1 cellular context compared by ENCODE assay signal in the genomic region with DNA sequence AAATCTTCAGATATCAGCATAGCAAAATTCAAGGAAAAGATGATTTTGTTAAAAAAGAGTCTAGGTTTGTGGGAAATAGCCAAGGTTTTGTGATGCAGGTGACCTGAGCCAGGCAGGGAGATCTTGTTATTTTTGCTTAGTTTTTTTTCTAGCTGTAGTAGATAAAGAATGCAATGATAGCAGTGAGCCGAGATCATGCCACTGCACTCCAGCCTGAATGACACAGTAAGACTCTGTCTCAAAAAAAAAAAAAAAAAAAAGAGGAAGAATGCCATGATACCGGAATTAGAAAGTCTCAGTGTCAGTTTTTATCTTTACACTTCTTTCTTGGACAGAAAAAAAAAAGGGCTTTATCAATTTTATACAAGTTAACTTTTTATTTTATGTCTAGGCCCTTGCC.
TF ChIP-seq lines count a peak whose summit lies in the region.

No MANE protein-coding gene starts in this region.

TF ChIP-seq in WTC11, 78 proteins besides CTCF, POLR2A, EP300 and RAD21 (continued from another document):
- TF ChIP-seq, protein P1, sequence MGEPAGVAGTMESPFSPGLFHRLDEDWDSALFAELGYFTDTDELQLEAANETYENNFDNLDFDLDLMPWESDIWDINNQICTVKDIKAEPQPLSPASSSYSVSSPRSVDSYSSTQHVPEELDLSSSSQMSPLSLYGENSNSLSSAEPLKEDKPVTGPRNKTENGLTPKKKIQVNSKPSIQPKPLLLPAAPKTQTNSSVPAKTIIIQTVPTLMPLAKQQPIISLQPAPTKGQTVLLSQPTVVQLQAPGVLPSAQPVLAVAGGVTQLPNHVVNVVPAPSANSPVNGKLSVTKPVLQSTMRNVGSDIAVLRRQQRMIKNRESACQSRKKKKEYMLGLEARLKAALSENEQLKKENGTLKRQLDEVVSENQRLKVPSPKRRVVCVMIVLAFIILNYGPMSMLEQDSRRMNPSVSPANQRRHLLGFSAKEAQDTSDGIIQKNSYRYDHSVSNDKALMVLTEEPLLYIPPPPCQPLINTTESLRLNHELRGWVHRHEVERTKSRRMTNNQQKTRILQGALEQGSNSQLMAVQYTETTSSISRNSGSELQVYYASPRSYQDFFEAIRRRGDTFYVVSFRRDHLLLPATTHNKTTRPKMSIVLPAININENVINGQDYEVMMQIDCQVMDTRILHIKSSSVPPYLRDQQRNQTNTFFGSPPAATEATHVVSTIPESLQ (CRISPR knock-in tag; IDR thresholded peaks at IDR 0.05) = no peak
- TF ChIP-seq ZNF396 (CRISPR knock-in tag; IDR thresholded peaks at IDR 0.05; ENCODE audit: borderline replicate concordance) = no peak
- TF ChIP-seq, protein P2, sequence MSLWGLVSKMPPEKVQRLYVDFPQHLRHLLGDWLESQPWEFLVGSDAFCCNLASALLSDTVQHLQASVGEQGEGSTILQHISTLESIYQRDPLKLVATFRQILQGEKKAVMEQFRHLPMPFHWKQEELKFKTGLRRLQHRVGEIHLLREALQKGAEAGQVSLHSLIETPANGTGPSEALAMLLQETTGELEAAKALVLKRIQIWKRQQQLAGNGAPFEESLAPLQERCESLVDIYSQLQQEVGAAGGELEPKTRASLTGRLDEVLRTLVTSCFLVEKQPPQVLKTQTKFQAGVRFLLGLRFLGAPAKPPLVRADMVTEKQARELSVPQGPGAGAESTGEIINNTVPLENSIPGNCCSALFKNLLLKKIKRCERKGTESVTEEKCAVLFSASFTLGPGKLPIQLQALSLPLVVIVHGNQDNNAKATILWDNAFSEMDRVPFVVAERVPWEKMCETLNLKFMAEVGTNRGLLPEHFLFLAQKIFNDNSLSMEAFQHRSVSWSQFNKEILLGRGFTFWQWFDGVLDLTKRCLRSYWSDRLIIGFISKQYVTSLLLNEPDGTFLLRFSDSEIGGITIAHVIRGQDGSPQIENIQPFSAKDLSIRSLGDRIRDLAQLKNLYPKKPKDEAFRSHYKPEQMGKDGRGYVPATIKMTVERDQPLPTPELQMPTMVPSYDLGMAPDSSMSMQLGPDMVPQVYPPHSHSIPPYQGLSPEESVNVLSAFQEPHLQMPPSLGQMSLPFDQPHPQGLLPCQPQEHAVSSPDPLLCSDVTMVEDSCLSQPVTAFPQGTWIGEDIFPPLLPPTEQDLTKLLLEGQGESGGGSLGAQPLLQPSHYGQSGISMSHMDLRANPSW (CRISPR knock-in tag; conservative IDR thresholded peaks at IDR 0.05; ENCODE audit: low read depth) = no peak
- no peak for TF ChIP-seq ZNF219 (CRISPR knock-in tag; IDR thresholded peaks at IDR 0.05; ENCODE audit: borderline replicate concordance)
- TF ChIP-seq, protein P3, sequence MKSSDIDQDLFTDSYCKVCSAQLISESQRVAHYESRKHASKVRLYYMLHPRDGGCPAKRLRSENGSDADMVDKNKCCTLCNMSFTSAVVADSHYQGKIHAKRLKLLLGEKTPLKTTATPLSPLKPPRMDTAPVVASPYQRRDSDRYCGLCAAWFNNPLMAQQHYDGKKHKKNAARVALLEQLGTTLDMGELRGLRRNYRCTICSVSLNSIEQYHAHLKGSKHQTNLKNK (CRISPR knock-in tag; IDR thresholded peaks at IDR 0.05) = no peak
- TF ChIP-seq, protein P4, sequence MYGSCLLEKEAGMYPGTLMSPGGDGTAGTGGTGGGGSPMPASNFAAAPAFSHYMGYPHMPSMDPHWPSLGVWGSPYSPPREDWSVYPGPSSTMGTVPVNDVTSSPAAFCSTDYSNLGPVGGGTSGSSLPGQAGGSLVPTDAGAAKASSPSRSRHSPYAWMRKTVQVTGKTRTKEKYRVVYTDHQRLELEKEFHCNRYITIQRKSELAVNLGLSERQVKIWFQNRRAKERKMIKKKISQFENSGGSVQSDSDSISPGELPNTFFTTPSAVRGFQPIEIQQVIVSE (CRISPR knock-in tag; IDR thresholded peaks at IDR 0.05; ENCODE audit: borderline replicate concordance) = no peak
- no peak for TF ChIP-seq ESRRA (CRISPR knock-in tag; IDR thresholded peaks at IDR 0.05; ENCODE audit: borderline replicate concordance)
- TF ChIP-seq, protein P5, sequence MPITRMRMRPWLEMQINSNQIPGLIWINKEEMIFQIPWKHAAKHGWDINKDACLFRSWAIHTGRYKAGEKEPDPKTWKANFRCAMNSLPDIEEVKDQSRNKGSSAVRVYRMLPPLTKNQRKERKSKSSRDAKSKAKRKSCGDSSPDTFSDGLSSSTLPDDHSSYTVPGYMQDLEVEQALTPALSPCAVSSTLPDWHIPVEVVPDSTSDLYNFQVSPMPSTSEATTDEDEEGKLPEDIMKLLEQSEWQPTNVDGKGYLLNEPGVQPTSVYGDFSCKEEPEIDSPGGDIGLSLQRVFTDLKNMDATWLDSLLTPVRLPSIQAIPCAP (CRISPR knock-in tag; IDR thresholded peaks at IDR 0.05) = no peak
